Comparison of ENCODE assay signal across 25 cellular contexts in the genomic region with DNA sequence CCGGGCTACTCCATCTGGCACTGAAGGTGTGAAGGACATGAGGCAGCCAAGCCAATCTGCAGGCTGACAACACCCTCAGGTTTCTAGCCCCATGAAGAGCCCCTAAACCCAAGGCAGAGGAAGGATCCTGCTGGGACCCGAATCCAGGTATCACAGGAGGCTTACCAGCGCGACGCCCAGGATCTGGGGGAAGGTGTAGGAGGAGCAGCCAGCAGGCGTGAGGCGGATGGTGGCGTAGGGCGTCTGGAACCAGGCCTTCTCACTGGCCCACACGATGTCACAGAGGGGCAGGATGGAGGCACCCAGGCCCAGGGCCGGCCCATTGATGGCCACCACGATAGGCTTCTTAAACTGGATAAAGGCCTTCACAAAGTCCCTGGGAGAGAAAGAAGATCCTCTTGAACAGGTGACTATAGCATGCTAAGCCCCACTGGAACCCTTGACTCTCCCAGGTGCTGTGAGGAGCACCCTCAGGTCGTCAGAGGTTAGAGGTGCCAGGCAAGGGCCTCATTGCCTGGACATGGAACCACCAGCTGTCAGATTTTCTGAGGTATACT.
"Had no signal": no experiment of that assay in that cellular context is flagged by ENCODE, and none has a peak within 500 bp of the region (broad histone marks: within the 10 kb centered on the region; RNA-seq: fewer than 3 reads in every experiment).

No MANE protein-coding gene starts in this region.

- H3K9me3 ChIP-seq: ascending aorta, breast epithelium, colonic mucosa had no signal

- H3K36me3 ChIP-seq: ascending aorta, breast epithelium, cardiac muscle cell, colonic mucosa, WERI-Rb-1 had no signal

- H3K27ac ChIP-seq: ascending aorta, breast epithelium, cardiac muscle cell, colonic mucosa, WERI-Rb-1 had no signal

- H3K27ac Mint-ChIP-seq: activated B cell treated with CpG ODN at 0.5 μM for 24 hours; activated CD8-positive, alpha-beta T cell treated with anti-CD3 and anti-CD28 coated beads for 36 hours; activated naive CD4-positive, alpha-beta T cell treated with anti-CD3 and anti-CD28 coated beads, Interleukin-2, amount 50 U/mL, for 24 hours; activated naive CD8-positive, alpha-beta T cell treated with anti-CD3 and anti-CD28 coated beads, Interleukin-2, amount 10 ng/mL, durations not matched to agents 7 days and 5 days; activated T-helper 17 cell treated with anti-CD3 and anti-CD28 coated beads, Interleukin-2, amount 50 U/mL, for 72 hours; brain had no signal

- H3K27me3 ChIP-seq: ascending aorta, breast epithelium, cardiac muscle cell, colonic mucosa had no signal

- H3K4me1 Mint-ChIP-seq: activated B cell treated with CpG ODN at 0.5 μM for 24 hours; activated naive CD4-positive, alpha-beta T cell treated with anti-CD3 and anti-CD28 coated beads, Interleukin-2, amount 50 U/mL, for 24 hours; brain had no signal

- H3K4me3 ChIP-seq: ascending aorta, breast epithelium, cardiac muscle cell, colonic mucosa had no signal

- H3K4me3 Mint-ChIP-seq: activated B cell treated with CpG ODN at 0.5 μM for 24 hours; activated CD8-positive, alpha-beta T cell treated with anti-CD3 and anti-CD28 coated beads for 36 hours; activated naive CD4-positive, alpha-beta T cell treated with anti-CD3 and anti-CD28 coated beads, Interleukin-2, amount 50 U/mL, for 24 hours; activated naive CD8-positive, alpha-beta T cell treated with anti-CD3 and anti-CD28 coated beads, Interleukin-2, amount 10 ng/mL, durations not matched to agents 7 days and 5 days; activated T-cell treated with anti-CD3 and anti-CD28 coated beads, Interleukin-2, amount 50 U/mL, for 4 hours; activated T-helper 17 cell treated with anti-CD3 and anti-CD28 coated beads, Interleukin-2, amount 50 U/mL, for 72 hours; brain had no signal

- H3K9me3 Mint-ChIP-seq: activated naive CD4-positive, alpha-beta T cell treated with anti-CD3 and anti-CD28 coated beads, Interleukin-2, amount 50 U/mL, for 24 hours; activated T-cell treated with anti-CD3 and anti-CD28 coated beads, Interleukin-2, amount 50 U/mL, for 4 hours; activated T-helper 17 cell treated with anti-CD3 and anti-CD28 coated beads, Interleukin-2, amount 50 U/mL, for 72 hours had no signal

- H3K4me1 ChIP-seq: ascending aorta, colonic mucosa had no signal

- DNase-seq: activated B cell treated with CpG ODN at 0.5 μM for 24 hours; activated CD4-positive, alpha-beta T cell treated with anti-CD3 and anti-CD28 coated beads for 48 hours; activated CD4-positive, alpha-beta T cell treated with anti-CD3 and anti-CD28 coated beads, Interleukin-2, amount 50 U/mL, for 1 hour; activated CD4-positive, alpha-beta T cell treated with anti-CD3 and anti-CD28 coated beads, Interleukin-2, amount 50 U/mL, for 48 hours; activated CD8-positive, alpha-beta memory T cell treated with anti-CD3 and anti-CD28 coated beads for 24 hours; activated CD8-positive, alpha-beta T cell treated with anti-CD3 and anti-CD28 coated beads for 36 hours; activated effector memory CD4-positive, alpha-beta T cell treated with Interleukin-2 at 50 U/mL for 16 hours; activated gamma-delta T cell treated with Interleukin-2 at 50 U/mL for 16 hours; activated naive CD4-positive, alpha-beta T cell treated with Interleukin-2 at 50 U/mL for 16 hours; activated naive CD8-positive, alpha-beta T cell treated with anti-CD3 and anti-CD28 coated beads, Interleukin-2, amount 10 ng/mL, durations not matched to agents 7 days and 5 days; activated T-cell treated with anti-CD3 and anti-CD28 coated beads, Interleukin-2, amount 50 U/mL, for 4 hours; central memory CD4-positive, alpha-beta T cell; cerebellar nuclear complex; colonic mucosa; effector CD8-positive, alpha-beta T cell; foreskin fibroblast; head of caudate nucleus; T-helper 2 cell; WERI-Rb-1 had no signal

- H3K27me3 Mint-ChIP-seq: activated B cell treated with CpG ODN at 0.5 μM for 24 hours; activated CD8-positive, alpha-beta T cell treated with anti-CD3 and anti-CD28 coated beads for 36 hours; activated naive CD4-positive, alpha-beta T cell treated with anti-CD3 and anti-CD28 coated beads, Interleukin-2, amount 50 U/mL, for 24 hours; activated naive CD8-positive, alpha-beta T cell treated with anti-CD3 and anti-CD28 coated beads, Interleukin-2, amount 10 ng/mL, durations not matched to agents 7 days and 5 days; activated T-helper 17 cell treated with anti-CD3 and anti-CD28 coated beads, Interleukin-2, amount 50 U/mL, for 72 hours; brain had no signal
